ENCODE assay signal across 2 cellular contexts in genomic region chr11:7538023-7538422, GRCh38.
TF ChIP-seq lines count a peak whose summit lies in the region.

No MANE protein-coding gene starts in this region.

TF ChIP-seq in GM12878, 131 proteins besides CTCF, POLR2A, EP300 and RAD21:
- no peak for TF ChIP-seq RBBP5 (conservative IDR thresholded peaks at IDR 0.05)
- TF ChIP-seq, protein P1, sequence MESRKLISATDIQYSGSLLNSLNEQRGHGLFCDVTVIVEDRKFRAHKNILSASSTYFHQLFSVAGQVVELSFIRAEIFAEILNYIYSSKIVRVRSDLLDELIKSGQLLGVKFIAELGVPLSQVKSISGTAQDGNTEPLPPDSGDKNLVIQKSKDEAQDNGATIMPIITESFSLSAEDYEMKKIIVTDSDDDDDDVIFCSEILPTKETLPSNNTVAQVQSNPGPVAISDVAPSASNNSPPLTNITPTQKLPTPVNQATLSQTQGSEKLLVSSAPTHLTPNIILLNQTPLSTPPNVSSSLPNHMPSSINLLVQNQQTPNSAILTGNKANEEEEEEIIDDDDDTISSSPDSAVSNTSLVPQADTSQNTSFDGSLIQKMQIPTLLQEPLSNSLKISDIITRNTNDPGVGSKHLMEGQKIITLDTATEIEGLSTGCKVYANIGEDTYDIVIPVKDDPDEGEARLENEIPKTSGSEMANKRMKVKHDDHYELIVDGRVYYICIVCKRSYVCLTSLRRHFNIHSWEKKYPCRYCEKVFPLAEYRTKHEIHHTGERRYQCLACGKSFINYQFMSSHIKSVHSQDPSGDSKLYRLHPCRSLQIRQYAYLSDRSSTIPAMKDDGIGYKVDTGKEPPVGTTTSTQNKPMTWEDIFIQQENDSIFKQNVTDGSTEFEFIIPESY (IDR thresholded peaks at IDR 0.05) = no peak
- TF ChIP-seq DPF2 (IDR thresholded peaks at IDR 0.05) = no peak
- no peak for TF ChIP-seq HCFC1 (IDR thresholded peaks at IDR 0.05; ENCODE audit: low read length)
- no peak for TF ChIP-seq SUZ12 (IDR thresholded peaks at IDR 0.05; ENCODE audit: unreplicated experiment)
- no peak for TF ChIP-seq CREM (IDR thresholded peaks at IDR 0.05; ENCODE audit: low read depth)
- TF ChIP-seq, protein P2, sequence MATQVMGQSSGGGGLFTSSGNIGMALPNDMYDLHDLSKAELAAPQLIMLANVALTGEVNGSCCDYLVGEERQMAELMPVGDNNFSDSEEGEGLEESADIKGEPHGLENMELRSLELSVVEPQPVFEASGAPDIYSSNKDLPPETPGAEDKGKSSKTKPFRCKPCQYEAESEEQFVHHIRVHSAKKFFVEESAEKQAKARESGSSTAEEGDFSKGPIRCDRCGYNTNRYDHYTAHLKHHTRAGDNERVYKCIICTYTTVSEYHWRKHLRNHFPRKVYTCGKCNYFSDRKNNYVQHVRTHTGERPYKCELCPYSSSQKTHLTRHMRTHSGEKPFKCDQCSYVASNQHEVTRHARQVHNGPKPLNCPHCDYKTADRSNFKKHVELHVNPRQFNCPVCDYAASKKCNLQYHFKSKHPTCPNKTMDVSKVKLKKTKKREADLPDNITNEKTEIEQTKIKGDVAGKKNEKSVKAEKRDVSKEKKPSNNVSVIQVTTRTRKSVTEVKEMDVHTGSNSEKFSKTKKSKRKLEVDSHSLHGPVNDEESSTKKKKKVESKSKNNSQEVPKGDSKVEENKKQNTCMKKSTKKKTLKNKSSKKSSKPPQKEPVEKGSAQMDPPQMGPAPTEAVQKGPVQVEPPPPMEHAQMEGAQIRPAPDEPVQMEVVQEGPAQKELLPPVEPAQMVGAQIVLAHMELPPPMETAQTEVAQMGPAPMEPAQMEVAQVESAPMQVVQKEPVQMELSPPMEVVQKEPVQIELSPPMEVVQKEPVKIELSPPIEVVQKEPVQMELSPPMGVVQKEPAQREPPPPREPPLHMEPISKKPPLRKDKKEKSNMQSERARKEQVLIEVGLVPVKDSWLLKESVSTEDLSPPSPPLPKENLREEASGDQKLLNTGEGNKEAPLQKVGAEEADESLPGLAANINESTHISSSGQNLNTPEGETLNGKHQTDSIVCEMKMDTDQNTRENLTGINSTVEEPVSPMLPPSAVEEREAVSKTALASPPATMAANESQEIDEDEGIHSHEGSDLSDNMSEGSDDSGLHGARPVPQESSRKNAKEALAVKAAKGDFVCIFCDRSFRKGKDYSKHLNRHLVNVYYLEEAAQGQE (IDR thresholded peaks at IDR 0.05; ENCODE audit: low read depth, low read length) = no peak

TF ChIP-seq in HEK293T, 16 proteins besides CTCF, POLR2A, EP300 and RAD21:
- TF ChIP-seq TARDBP (IDR thresholded peaks at IDR 0.05) (no peak), ELF4 (IDR thresholded peaks at IDR 0.05) (no peak), LEF1 (IDR thresholded peaks at IDR 0.05; ENCODE audit: borderline replicate concordance) (no peak), BHLHE40 (IDR thresholded peaks at IDR 0.05; ENCODE audit: borderline replicate concordance) (no peak), FOXM1 (IDR thresholded peaks at IDR 0.05; ENCODE audit: borderline replicate concordance) (no peak), ZNF384 (IDR thresholded peaks at IDR 0.05) (no peak)
TF ChIP-seq in HEK293T: peak in this region for 0.
